ENCODE assay signal across 21 cellular contexts in genomic region chr2:189161894-189162293, GRCh38.
"Had no signal": no experiment of that assay in that cellular context is flagged by ENCODE, and none has a peak within 500 bp of the region (broad histone marks: within the 10 kb centered on the region; RNA-seq: fewer than 3 reads in every experiment).

No MANE protein-coding gene starts in this region.

- H3K27ac Mint-ChIP-seq: activated naive CD4-positive, alpha-beta T cell treated with anti-CD3 and anti-CD28 coated beads, Interleukin-2, amount 50 U/mL, for 24 hours; naive thymus-derived CD8-positive, alpha-beta T cell; type B pancreatic cell had no signal

- H3K4me1 ChIP-seq: prostate gland had no signal

- H3K27ac ChIP-seq: esophagus squamous epithelium, gastrocnemius medialis, heart left ventricle, prostate gland, right atrium auricular region, vagina, WERI-Rb-1 had no signal

- H3K27me3 Mint-ChIP-seq: activated naive CD4-positive, alpha-beta T cell treated with anti-CD3 and anti-CD28 coated beads, Interleukin-2, amount 50 U/mL, for 24 hours; naive thymus-derived CD8-positive, alpha-beta T cell; type B pancreatic cell had no signal

- ATAC-seq: gastrocnemius medialis; heart left ventricle; left lobe of liver; naive thymus-derived CD8-positive, alpha-beta T cell had no signal

- H3K4me3 Mint-ChIP-seq: activated naive CD4-positive, alpha-beta T cell treated with anti-CD3 and anti-CD28 coated beads, Interleukin-2, amount 50 U/mL, for 24 hours; naive thymus-derived CD8-positive, alpha-beta T cell; type B pancreatic cell had no signal

- H3K36me3 Mint-ChIP-seq: activated naive CD4-positive, alpha-beta T cell treated with anti-CD3 and anti-CD28 coated beads, Interleukin-2, amount 50 U/mL, for 24 hours; type B pancreatic cell had no signal

- H3K9me3 Mint-ChIP-seq: activated naive CD4-positive, alpha-beta T cell treated with anti-CD3 and anti-CD28 coated beads, Interleukin-2, amount 50 U/mL, for 24 hours; naive thymus-derived CD8-positive, alpha-beta T cell; type B pancreatic cell had no signal

- H3K36me3 ChIP-seq: esophagus squamous epithelium, gastrocnemius medialis, heart left ventricle, prostate gland, right atrium auricular region, stomach, vagina, WERI-Rb-1 had no signal

- H3K9me3 ChIP-seq: esophagus squamous epithelium, gastrocnemius medialis, heart left ventricle, prostate gland, right atrium auricular region, stomach, vagina had no signal

- DNase-seq: activated gamma-delta T cell treated with Interleukin-2 at 50 U/mL for 16 hours; activated T-cell treated with anti-CD3 and anti-CD28 coated beads, Interleukin-2, amount 50 U/mL, for 1 hour; aorta; central memory CD4-positive, alpha-beta T cell; esophagus squamous epithelium; gastrocnemius medialis; heart left ventricle; kidney; naive thymus-derived CD8-positive, alpha-beta T cell; stimulated activated CD4-positive, alpha-beta T cell treated with anti-CD3 and anti-CD28 coated beads, Interleukin-12 subunit alpha, Interleukin-12 subunit beta, amount 100 ng/mL, for 4 hours; stomach; T-helper 1 cell; WERI-Rb-1 had no signal

- H3K4me3 ChIP-seq: coronary artery, esophagus squamous epithelium, gastrocnemius medialis, heart left ventricle, lung, prostate gland, right atrium auricular region, stomach, vagina had no signal

- H3K27me3 ChIP-seq: esophagus squamous epithelium, gastrocnemius medialis, heart left ventricle, right atrium auricular region, stomach, vagina had no signal

- H3K4me1 Mint-ChIP-seq: activated naive CD4-positive, alpha-beta T cell treated with anti-CD3 and anti-CD28 coated beads, Interleukin-2, amount 50 U/mL, for 24 hours; naive thymus-derived CD8-positive, alpha-beta T cell had no signal
